In the genomic region with DNA sequence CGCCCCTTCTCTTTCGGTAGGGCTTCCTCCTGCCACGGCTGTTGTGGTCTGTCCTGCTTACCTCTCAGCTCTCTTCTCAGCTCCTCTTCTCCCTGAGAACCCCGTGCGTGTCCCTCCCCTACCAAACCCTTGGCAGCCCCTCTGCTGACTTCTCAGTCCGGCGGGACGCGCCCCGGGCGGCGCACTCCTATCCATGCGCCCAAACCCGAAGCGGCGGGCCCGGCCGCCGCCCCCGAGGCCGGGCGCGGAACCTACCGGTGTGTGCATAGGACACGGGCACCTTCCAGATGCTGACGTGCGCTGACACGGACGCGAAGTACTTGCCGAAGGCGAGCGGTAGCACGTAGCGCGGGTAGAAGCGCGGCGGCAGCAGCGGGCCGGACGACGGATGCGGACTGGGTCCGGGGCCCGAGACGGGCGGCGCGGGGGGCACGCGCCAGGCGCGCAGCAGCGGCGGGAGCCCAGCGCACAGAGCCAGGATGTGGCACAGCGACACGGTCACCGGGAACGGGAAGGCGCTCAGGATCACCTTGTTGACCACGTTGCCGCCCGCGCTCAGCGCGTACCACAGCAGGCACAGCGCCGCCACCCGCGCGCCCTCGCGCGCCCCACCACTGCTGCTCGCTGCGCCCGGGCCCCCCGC, we compare ENCODE assay signal across 1 cellular context.
A peak's percentile ranks its signal among the peaks of the same experiment; 100 is the strongest.
TF ChIP-seq lines count a peak whose summit lies in the region.

No MANE protein-coding gene starts in this region.

TF ChIP-seq in HEK293, 187 proteins besides CTCF, POLR2A, EP300 and RAD21 (continued from another document and continues in another):
- TF ChIP-seq, protein P1, sequence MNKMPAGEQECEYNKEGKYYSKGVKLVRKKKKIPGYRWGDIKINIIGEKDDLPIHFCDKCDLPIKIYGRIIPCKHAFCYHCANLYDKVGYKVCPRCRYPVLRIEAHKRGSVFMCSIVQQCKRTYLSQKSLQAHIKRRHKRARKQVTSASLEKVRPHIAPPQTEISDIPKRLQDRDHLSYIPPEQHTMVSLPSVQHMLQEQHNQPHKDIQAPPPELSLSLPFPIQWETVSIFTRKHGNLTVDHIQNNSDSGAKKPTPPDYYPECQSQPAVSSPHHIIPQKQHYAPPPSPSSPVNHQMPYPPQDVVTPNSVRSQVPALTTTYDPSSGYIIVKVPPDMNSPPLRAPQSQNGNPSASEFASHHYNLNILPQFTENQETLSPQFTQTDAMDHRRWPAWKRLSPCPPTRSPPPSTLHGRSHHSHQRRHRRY (tag by site-specific recombination; IDR thresholded peaks at IDR 0.05) = no peak
- TF ChIP-seq ZNF24 (tag by site-specific recombination; IDR thresholded peaks at IDR 0.05) = no peak
- no peak for TF ChIP-seq BCL11A (tag by site-specific recombination; IDR thresholded peaks at IDR 0.05; ENCODE audit: low read depth)
- TF ChIP-seq ZNF341 (tag by site-specific recombination; IDR thresholded peaks at IDR 0.05; ENCODE audit: low read depth) = no peak
- no peak for TF ChIP-seq ZNF114 (tag by site-specific recombination; IDR thresholded peaks at IDR 0.05)
- no peak for TF ChIP-seq ZBTB48 (tag by site-specific recombination; IDR thresholded peaks at IDR 0.05)
- TF ChIP-seq ZBTB21 (tag by site-specific recombination; IDR thresholded peaks at IDR 0.05) = no peak
- no peak for TF ChIP-seq ZBTB7A (tag by site-specific recombination; IDR thresholded peaks at IDR 0.05; ENCODE audit: low read depth)
- TF ChIP-seq, protein P2, sequence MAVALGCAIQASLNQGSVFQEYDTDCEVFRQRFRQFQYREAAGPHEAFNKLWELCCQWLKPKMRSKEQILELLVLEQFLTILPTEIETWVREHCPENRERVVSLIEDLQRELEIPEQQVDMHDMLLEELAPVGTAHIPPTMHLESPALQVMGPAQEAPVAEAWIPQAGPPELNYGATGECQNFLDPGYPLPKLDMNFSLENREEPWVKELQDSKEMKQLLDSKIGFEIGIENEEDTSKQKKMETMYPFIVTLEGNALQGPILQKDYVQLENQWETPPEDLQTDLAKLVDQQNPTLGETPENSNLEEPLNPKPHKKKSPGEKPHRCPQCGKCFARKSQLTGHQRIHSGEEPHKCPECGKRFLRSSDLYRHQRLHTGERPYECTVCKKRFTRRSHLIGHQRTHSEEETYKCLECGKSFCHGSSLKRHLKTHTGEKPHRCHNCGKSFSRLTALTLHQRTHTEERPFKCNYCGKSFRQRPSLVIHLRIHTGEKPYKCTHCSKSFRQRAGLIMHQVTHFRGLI (tag by site-specific recombination; IDR thresholded peaks at IDR 0.05) = peak; percentile 26; the same call in 1 of the 2 replicates
- TF ChIP-seq ZNF302 (tag by site-specific recombination; IDR thresholded peaks at IDR 0.05; ENCODE audit: low read depth) = no peak
- TF ChIP-seq, protein P3, sequence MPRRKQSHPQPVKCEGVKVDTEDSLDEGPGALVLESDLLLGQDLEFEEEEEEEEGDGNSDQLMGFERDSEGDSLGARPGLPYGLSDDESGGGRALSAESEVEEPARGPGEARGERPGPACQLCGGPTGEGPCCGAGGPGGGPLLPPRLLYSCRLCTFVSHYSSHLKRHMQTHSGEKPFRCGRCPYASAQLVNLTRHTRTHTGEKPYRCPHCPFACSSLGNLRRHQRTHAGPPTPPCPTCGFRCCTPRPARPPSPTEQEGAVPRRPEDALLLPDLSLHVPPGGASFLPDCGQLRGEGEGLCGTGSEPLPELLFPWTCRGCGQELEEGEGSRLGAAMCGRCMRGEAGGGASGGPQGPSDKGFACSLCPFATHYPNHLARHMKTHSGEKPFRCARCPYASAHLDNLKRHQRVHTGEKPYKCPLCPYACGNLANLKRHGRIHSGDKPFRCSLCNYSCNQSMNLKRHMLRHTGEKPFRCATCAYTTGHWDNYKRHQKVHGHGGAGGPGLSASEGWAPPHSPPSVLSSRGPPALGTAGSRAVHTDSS (tag by site-specific recombination; IDR thresholded peaks at IDR 0.05) = peak; percentile 11; the same call in 1 of the 2 replicates
- TF ChIP-seq, protein P4, sequence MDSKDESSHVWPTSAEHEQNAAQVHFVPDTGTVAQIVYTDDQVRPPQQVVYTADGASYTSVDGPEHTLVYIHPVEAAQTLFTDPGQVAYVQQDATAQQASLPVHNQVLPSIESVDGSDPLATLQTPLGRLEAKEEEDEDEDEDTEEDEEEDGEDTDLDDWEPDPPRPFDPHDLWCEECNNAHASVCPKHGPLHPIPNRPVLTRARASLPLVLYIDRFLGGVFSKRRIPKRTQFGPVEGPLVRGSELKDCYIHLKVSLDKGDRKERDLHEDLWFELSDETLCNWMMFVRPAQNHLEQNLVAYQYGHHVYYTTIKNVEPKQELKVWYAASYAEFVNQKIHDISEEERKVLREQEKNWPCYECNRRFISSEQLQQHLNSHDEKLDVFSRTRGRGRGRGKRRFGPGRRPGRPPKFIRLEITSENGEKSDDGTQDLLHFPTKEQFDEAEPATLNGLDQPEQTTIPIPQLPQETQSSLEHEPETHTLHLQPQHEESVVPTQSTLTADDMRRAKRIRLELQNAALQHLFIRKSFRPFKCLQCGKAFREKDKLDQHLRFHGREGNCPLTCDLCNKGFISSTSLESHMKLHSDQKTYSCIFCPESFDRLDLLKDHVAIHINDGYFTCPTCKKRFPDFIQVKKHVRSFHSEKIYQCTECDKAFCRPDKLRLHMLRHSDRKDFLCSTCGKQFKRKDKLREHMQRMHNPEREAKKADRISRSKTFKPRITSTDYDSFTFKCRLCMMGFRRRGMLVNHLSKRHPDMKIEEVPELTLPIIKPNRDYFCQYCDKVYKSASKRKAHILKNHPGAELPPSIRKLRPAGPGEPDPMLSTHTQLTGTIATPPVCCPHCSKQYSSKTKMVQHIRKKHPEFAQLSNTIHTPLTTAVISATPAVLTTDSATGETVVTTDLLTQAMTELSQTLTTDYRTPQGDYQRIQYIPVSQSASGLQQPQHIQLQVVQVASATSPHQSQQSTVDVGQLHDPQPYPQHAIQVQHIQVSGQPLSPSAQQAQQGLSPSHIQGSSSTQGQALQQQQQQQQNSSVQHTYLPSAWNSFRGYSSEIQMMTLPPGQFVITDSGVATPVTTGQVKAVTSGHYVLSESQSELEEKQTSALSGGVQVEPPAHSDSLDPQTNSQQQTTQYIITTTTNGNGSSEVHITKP (tag by site-specific recombination; IDR thresholded peaks at IDR 0.05) = 0 out of 2 replicates have a peak, but pooled peaks have one; percentile 22
- no peak for TF ChIP-seq TRIM28 (IDR thresholded peaks at IDR 0.05; ENCODE audit: borderline replicate concordance, low read length)
- no peak for TF ChIP-seq ZNF354C (tag by site-specific recombination; IDR thresholded peaks at IDR 0.05; ENCODE audit: borderline replicate concordance, low read depth)
- no peak for TF ChIP-seq ZNF274 (IDR thresholded peaks at IDR 0.05; ENCODE audit: low read length)
- no peak for TF ChIP-seq ZNF274 (tag by site-specific recombination; IDR thresholded peaks at IDR 0.05; ENCODE audit: borderline replicate concordance)
- TF ChIP-seq, protein P5, sequence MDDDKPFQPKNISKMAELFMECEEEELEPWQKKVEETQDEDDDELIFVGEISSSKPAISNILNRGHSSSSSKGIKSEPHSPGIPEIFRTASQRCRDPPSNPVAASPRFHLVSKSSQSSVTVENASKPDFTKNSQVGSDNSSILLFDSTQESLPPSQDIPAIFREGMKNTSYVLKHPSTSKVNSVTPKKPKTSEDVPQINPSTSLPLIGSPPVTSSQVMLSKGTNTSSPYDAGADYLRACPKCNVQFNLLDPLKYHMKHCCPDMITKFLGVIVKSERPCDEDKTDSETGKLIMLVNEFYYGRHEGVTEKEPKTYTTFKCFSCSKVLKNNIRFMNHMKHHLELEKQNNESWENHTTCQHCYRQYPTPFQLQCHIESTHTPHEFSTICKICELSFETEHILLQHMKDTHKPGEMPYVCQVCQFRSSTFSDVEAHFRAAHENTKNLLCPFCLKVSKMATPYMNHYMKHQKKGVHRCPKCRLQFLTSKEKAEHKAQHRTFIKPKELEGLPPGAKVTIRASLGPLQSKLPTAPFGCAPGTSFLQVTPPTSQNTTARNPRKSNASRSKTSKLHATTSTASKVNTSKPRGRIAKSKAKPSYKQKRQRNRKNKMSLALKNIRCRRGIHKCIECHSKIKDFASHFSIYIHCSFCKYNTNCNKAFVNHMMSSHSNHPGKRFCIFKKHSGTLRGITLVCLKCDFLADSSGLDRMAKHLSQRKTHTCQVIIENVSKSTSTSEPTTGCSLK (tag by site-specific recombination; IDR thresholded peaks at IDR 0.05) = no peak
- TF ChIP-seq, protein P6, sequence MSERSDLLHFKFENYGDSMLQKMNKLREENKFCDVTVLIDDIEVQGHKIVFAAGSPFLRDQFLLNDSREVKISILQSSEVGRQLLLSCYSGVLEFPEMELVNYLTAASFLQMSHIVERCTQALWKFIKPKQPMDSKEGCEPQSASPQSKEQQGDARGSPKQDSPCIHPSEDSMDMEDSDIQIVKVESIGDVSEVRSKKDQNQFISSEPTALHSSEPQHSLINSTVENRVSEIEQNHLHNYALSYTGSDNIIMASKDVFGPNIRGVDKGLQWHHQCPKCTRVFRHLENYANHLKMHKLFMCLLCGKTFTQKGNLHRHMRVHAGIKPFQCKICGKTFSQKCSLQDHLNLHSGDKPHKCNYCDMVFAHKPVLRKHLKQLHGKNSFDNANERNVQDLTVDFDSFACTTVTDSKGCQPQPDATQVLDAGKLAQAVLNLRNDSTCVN (tag by site-specific recombination; optimal IDR thresholded peaks at IDR 0.05) = peak; percentile 83
- TF ChIP-seq, protein P7, sequence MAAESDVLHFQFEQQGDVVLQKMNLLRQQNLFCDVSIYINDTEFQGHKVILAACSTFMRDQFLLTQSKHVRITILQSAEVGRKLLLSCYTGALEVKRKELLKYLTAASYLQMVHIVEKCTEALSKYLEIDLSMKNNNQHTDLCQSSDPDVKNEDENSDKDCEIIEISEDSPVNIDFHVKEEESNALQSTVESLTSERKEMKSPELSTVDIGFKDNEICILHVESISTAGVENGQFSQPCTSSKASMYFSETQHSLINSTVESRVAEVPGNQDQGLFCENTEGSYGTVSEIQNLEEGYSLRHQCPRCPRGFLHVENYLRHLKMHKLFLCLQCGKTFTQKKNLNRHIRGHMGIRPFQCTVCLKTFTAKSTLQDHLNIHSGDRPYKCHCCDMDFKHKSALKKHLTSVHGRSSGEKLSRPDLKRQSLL (tag by site-specific recombination; IDR thresholded peaks at IDR 0.05) = no peak
- TF ChIP-seq ZNF514 (tag by site-specific recombination; IDR thresholded peaks at IDR 0.05) = no peak
- TF ChIP-seq, protein P8, sequence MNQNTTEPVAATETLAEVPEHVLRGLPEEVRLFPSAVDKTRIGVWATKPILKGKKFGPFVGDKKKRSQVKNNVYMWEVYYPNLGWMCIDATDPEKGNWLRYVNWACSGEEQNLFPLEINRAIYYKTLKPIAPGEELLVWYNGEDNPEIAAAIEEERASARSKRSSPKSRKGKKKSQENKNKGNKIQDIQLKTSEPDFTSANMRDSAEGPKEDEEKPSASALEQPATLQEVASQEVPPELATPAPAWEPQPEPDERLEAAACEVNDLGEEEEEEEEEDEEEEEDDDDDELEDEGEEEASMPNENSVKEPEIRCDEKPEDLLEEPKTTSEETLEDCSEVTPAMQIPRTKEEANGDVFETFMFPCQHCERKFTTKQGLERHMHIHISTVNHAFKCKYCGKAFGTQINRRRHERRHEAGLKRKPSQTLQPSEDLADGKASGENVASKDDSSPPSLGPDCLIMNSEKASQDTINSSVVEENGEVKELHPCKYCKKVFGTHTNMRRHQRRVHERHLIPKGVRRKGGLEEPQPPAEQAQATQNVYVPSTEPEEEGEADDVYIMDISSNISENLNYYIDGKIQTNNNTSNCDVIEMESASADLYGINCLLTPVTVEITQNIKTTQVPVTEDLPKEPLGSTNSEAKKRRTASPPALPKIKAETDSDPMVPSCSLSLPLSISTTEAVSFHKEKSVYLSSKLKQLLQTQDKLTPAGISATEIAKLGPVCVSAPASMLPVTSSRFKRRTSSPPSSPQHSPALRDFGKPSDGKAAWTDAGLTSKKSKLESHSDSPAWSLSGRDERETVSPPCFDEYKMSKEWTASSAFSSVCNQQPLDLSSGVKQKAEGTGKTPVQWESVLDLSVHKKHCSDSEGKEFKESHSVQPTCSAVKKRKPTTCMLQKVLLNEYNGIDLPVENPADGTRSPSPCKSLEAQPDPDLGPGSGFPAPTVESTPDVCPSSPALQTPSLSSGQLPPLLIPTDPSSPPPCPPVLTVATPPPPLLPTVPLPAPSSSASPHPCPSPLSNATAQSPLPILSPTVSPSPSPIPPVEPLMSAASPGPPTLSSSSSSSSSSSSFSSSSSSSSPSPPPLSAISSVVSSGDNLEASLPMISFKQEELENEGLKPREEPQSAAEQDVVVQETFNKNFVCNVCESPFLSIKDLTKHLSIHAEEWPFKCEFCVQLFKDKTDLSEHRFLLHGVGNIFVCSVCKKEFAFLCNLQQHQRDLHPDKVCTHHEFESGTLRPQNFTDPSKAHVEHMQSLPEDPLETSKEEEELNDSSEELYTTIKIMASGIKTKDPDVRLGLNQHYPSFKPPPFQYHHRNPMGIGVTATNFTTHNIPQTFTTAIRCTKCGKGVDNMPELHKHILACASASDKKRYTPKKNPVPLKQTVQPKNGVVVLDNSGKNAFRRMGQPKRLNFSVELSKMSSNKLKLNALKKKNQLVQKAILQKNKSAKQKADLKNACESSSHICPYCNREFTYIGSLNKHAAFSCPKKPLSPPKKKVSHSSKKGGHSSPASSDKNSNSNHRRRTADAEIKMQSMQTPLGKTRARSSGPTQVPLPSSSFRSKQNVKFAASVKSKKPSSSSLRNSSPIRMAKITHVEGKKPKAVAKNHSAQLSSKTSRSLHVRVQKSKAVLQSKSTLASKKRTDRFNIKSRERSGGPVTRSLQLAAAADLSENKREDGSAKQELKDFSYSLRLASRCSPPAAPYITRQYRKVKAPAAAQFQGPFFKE (tag by site-specific recombination; IDR thresholded peaks at IDR 0.05; ENCODE audit: borderline replicate concordance) = no peak
- TF ChIP-seq ZSCAN30 (tag by site-specific recombination; IDR thresholded peaks at IDR 0.05) = 0 out of 2 replicates have a peak, but pooled peaks have one; percentile 7
- TF ChIP-seq ZNF623 (tag by site-specific recombination; IDR thresholded peaks at IDR 0.05) = no peak
- TF ChIP-seq ZXDB (tag by site-specific recombination; IDR thresholded peaks at IDR 0.05) = no peak
- no peak for TF ChIP-seq ZNF248 (tag by site-specific recombination; IDR thresholded peaks at IDR 0.05)
- no peak for TF ChIP-seq REPIN1 (tag by site-specific recombination; IDR thresholded peaks at IDR 0.05; ENCODE audit: low read depth)
- TF ChIP-seq ZNF555 (tag by site-specific recombination; conservative IDR thresholded peaks at IDR 0.05) = no peak
- no peak for TF ChIP-seq ZNF214 (tag by site-specific recombination; IDR thresholded peaks at IDR 0.05; ENCODE audit: borderline replicate concordance)
- no peak for TF ChIP-seq ZNF391 (tag by site-specific recombination; IDR thresholded peaks at IDR 0.05; ENCODE audit: borderline replicate concordance, low read depth)
- no peak for TF ChIP-seq ZNF324 (tag by site-specific recombination; IDR thresholded peaks at IDR 0.05)
- 0 out of 2 replicates have a peak, but pooled peaks have one; percentile 19 for TF ChIP-seq ZNF660 (tag by site-specific recombination; IDR thresholded peaks at IDR 0.05)
- TF ChIP-seq ZNF677 (tag by site-specific recombination; IDR thresholded peaks at IDR 0.05) = peak; percentile 58; the same call in 1 of the 2 replicates
- 0 out of 2 replicates have a peak, but pooled peaks have one; percentile 15 for TF ChIP-seq HOXD13 (CRISPR knock-in tag; IDR thresholded peaks at IDR 0.05; ENCODE audit: borderline replicate concordance)
- TF ChIP-seq ZBTB20 (tag by site-specific recombination; IDR thresholded peaks at IDR 0.05) = 0 out of 2 replicates have a peak, but pooled peaks have one; percentile 35
- peak; percentile 39 for TF ChIP-seq ZBTB8A (tag by site-specific recombination; IDR thresholded peaks at IDR 0.05)
- no peak for TF ChIP-seq ZNF777 (tag by site-specific recombination; IDR thresholded peaks at IDR 0.05; ENCODE audit: borderline replicate concordance)
- no peak; the same call in 1 of the 2 replicates for TF ChIP-seq SP2 (tag by site-specific recombination; IDR thresholded peaks at IDR 0.05)
- TF ChIP-seq SP7 (tag by site-specific recombination; IDR thresholded peaks at IDR 0.05) = no peak
